Comparison of ENCODE assay signal across 10 cellular contexts in the genomic region with DNA sequence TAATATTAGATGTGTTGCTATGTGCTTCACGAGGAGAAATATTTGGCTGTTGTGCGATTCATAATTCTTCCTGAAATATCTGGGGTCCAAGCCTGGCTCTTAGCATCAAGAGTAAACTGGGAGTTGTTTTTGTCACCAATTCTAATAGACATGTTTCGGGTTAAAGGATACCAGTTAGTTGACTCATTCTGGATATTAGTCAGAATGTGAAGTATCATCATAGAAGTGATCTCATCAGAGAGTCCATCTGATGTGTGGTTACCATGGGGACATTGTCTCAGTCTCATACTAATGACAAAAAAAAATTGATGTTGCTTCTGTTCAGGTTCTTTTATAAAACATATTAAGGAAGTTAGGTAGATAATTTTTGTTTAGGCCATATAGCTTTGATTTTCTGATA. TPM values are rescaled to one million over a fixed set of nuclear protein-coding genes. Genes with fewer than 3 reads are reported as not detected.
DNase-seq lines count a peak whose midpoint lies in the region; ATAC-seq, FAIRE-seq and TF ChIP-seq lines count a peak whose summit lies in the region.
"Had no signal": no experiment of that assay in that cellular context is flagged by ENCODE, and none has a peak within 500 bp of the region (broad histone marks: within the 10 kb centered on the region; RNA-seq: fewer than 3 reads in every experiment).

No MANE protein-coding gene starts in this region.

- no peak for TF ChIP-seq POLR2A in HepG2 (IDR thresholded peaks at IDR 0.05; ENCODE audit: insufficient read depth in 1 of 2, low read depth in 2 of 2, low read length in 2 of 2)

- FAIRE-seq in islet of Langerhans (lab: Jason Lieb, UNC) = peak; percentile 90
- no peak for FAIRE-seq in HepG2 (lab: Jason Lieb, UNC)
- FAIRE-seq: H1 had no signal

- no peaks in the 10 kb centered on the region for H4K20me1 ChIP-seq in HepG2 (ENCODE audit: insufficient read depth, low read length)

- TF ChIP-seq CTCF in GM10266 (IDR thresholded peaks at IDR 0.05; ENCODE audit: control insufficient read depth, insufficient read depth, low read depth, missing control alignments) (no peak), RWPE2 (IDR thresholded peaks at IDR 0.05; ENCODE audit: poor library complexity, severe bottlenecking) (no peak), HepG2 (CRISPR knock-in tag; IDR thresholded peaks at IDR 0.05) (no peak), ascending aorta (IDR thresholded peaks at IDR 0.05) (no peak)

- CTCF ChIA-PET in HepG2 (lab: Yijun Ruan, JAX; ENCODE audit: low intra/inter-chr PET ratio, low total read pairs) = no interaction called here

- in situ Hi-C loops in HepG2 (cut with HindIII; ENCODE audit: extremely low pct_ligation_motif_present, low pct_unique_long_range_greater_than_20kb) = no loop called here

- TF ChIP-seq EP300 in HepG2 (IDR thresholded peaks at IDR 0.05; ENCODE audit: low read depth in 2 of 2, low read length in 2 of 2) (no peak), HepG2 (CRISPR knock-in tag; IDR thresholded peaks at IDR 0.05; ENCODE audit: borderline replicate concordance) (no peak)

- H3K27me3 ChIP-seq in RWPE2 (ENCODE audit: insufficient read depth, poor library complexity, severe bottlenecking) = no peaks in the 10 kb centered on the region
- H3K27me3 ChIP-seq in HepG2 (ENCODE audit: control insufficient read depth in 1 of 2, insufficient read depth in 2 of 2, low read length in 2 of 2) = no peaks in the 10 kb centered on the region
- no peaks in the 10 kb centered on the region for H3K27me3 ChIP-seq in ascending aorta

- no peak overlapping the region for H3K4me2 ChIP-seq in HepG2 (ENCODE audit: low read depth, low read length)

- DNase-seq in GM10266 (ENCODE audit: extremely low spot score) (peak; percentile 21), RWPE2 (ENCODE audit: low spot score) (no peak), middle frontal gyrus (ENCODE audit: extremely low spot score, low spot score) (no peak), T1000 (lab: John Stamatoyannopoulos, UW) (no peak), HepG2 (ENCODE audit: low spot score) (no peak), ascending aorta (ENCODE audit: low spot score in 2 of 2) (no peak)
- DNase-seq: endodermal cell had no signal

- no TSS peak for BruUV-seq in HepG2 (replicated peaks; lab: Mats Ljungman, UMichigan)

- intact Hi-C loops in HepG2 (cut with micrococcal nuclease; ENCODE audit: unreplicated experiment) (no loop called here), ascending aorta (cut with DNase I) (no loop called here)

- H2AFZ ChIP-seq in HepG2 (ENCODE audit: low read length) = no peak overlapping the region

- no peaks in the 10 kb centered on the region for H3K36me3 ChIP-seq in RWPE2 (ENCODE audit: low read depth)
- peaks cover 0 to 22% of the 10 kb centered on the region in 2 experiments; a peak in 1 of 5 replicates for H3K36me3 ChIP-seq in HepG2 (replicated peaks in 1 of 2; ENCODE audit: control insufficient read depth in 1 of 2, insufficient read depth in 2 of 2, low read length in 2 of 2)
- H3K36me3 ChIP-seq in ascending aorta = peaks cover 0 to 7% of the 10 kb centered on the region in 2 donors

- H3K9me3 ChIP-seq in RWPE2 (ENCODE audit: severe bottlenecking) (no peaks in the 10 kb centered on the region), HepG2 (ENCODE audit: low read length) (no peaks in the 10 kb centered on the region), ascending aorta (no peaks in the 10 kb centered on the region)

- WGBS in HepG2 (ENCODE audit: low lambda C conversion rate) = 100% methylated on average over 3 of the region's 3 CpGs

- H3K4me3 ChIP-seq in RWPE2 (ENCODE audit: severe bottlenecking) (no peak overlapping the region), HepG2 (replicated peaks in 1 of 3; ENCODE audit: insufficient read depth in 1 of 3, low read depth in 2 of 3, low read length in 3 of 3) (no peak overlapping the region), ascending aorta (no peak overlapping the region)

- no peak for TF ChIP-seq RAD21 in HepG2 (CRISPR knock-in tag; IDR thresholded peaks at IDR 0.05)

- POLR2A ChIA-PET in HepG2 (lab: Yijun Ruan, JAX) = no interaction called here

- H3K4me1 ChIP-seq in RWPE2 (ENCODE audit: insufficient read depth, poor library complexity, severe bottlenecking) = peaks cover 4% of the 10 kb centered on the region
- H3K4me1 ChIP-seq in HepG2 (ENCODE audit: insufficient read depth, low read length) = no peaks in the 10 kb centered on the region
- no peaks in the 10 kb centered on the region for H3K4me1 ChIP-seq in ascending aorta

- H3K79me2 ChIP-seq in HepG2 (ENCODE audit: insufficient read depth, low read length) = no peaks in the 10 kb centered on the region

- H3K27ac ChIP-seq in RWPE2 (ENCODE audit: poor library complexity, severe bottlenecking) (no peak overlapping the region), HepG2 (ENCODE audit: extremely low read length, insufficient read depth, low read length) (no peak overlapping the region), ascending aorta (no peak overlapping the region)

- no peak overlapping the region for H3K9ac ChIP-seq in HepG2 (ENCODE audit: insufficient read depth, low read depth, low read length)

- ATAC-seq in GM21723 (IDR thresholded peaks at IDR 0.05; ENCODE audit: unreplicated experiment) = peak; percentile 67
- ATAC-seq in RWPE2 (ENCODE audit: low read depth) = peak; percentile 82; the same call in 2 of the 3 replicates
- no peak for ATAC-seq in HepG2

TF ChIP-seq in HepG2, 621 proteins besides CTCF, POLR2A, EP300 and RAD21 (continues in another document):
- TF ChIP-seq, protein P1, sequence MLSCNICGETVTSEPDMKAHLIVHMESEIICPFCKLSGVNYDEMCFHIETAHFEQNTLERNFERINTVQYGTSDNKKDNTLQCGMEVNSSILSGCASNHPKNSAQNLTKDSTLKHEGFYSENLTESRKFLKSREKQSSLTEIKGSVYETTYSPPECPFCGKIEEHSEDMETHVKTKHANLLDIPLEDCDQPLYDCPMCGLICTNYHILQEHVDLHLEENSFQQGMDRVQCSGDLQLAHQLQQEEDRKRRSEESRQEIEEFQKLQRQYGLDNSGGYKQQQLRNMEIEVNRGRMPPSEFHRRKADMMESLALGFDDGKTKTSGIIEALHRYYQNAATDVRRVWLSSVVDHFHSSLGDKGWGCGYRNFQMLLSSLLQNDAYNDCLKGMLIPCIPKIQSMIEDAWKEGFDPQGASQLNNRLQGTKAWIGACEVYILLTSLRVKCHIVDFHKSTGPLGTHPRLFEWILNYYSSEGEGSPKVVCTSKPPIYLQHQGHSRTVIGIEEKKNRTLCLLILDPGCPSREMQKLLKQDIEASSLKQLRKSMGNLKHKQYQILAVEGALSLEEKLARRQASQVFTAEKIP (CRISPR knock-in tag; IDR thresholded peaks at IDR 0.05; ENCODE audit: borderline replicate concordance) = no peak
- TF ChIP-seq ARNT (IDR thresholded peaks at IDR 0.05) = no peak
- TF ChIP-seq, protein P2, sequence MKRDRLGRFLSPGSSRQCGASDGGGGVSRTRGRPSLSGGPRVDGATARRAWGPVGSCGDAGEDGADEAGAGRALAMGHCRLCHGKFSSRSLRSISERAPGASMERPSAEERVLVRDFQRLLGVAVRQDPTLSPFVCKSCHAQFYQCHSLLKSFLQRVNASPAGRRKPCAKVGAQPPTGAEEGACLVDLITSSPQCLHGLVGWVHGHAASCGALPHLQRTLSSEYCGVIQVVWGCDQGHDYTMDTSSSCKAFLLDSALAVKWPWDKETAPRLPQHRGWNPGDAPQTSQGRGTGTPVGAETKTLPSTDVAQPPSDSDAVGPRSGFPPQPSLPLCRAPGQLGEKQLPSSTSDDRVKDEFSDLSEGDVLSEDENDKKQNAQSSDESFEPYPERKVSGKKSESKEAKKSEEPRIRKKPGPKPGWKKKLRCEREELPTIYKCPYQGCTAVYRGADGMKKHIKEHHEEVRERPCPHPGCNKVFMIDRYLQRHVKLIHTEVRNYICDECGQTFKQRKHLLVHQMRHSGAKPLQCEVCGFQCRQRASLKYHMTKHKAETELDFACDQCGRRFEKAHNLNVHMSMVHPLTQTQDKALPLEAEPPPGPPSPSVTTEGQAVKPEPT (CRISPR knock-in tag; IDR thresholded peaks at IDR 0.05; ENCODE audit: low read depth) = no peak
- no peak for TF ChIP-seq KLF13 (CRISPR knock-in tag; IDR thresholded peaks at IDR 0.05)
- no peak for TF ChIP-seq ETV6 (CRISPR knock-in tag; conservative IDR thresholded peaks at IDR 0.05)

RNA-seq across cellular contexts. Expression of a gene that starts 57.2 kb away (rescaled TPM):
- 11.1 and 11.3 TPM in 2 replicates for total RNA-seq in HepG2 (2016; rRNA removed; fragmentation: Illumina TruSeq; extraction: Trizol)
- 4.9 and 6.2 TPM in 2 replicates for total RNA-seq in HepG2 (2016; cell fraction: cytosol; rRNA removed; fragmentation: Illumina TruSeq; extraction: Trizol; ENCODE audit: low read depth)
- 10.8 and 10.9 TPM in 2 replicates for total RNA-seq in HepG2 (2016; cell fraction: insoluble cytoplasmic fraction; rRNA removed; fragmentation: Illumina TruSeq; extraction: Trizol)
- 6.2 and 6.4 TPM in 2 replicates for total RNA-seq in HepG2 (2016; cell fraction: membrane; rRNA removed; fragmentation: Illumina TruSeq; extraction: Trizol)
- 11.7 and 14.6 TPM in 2 replicates for total RNA-seq in HepG2 (2016; cell fraction: nucleus; rRNA removed; fragmentation: Illumina TruSeq; extraction: Trizol)
- polyA plus RNA-seq in HepG2 (2011; rRNA removed) = 8.9 and 9.1 TPM in 2 replicates
- 5.0 and 5.7 TPM in 2 replicates for polyA plus RNA-seq in HepG2 (2011; cell fraction: cytosol; rRNA removed)
- polyA plus RNA-seq in HepG2 (2011; cell fraction: nucleus; rRNA removed) = 20.2 and 23.1 TPM in 2 replicates
- 6.0 and 7.7 TPM in 2 replicates for polyA plus RNA-seq in HepG2 (2012)
- 0.63 and 0.69 TPM in 2 replicates for polyA plus RNA-seq in HepG2 (2016; cell fraction: cytosol; fragmentation: Illumina TruSeq; extraction: Trizol; ENCODE audit: low read depth)
- polyA plus RNA-seq in HepG2 (2016; cell fraction: insoluble cytoplasmic fraction; fragmentation: Illumina TruSeq; extraction: Trizol; ENCODE audit: low read depth) = 9.7 and 9.8 TPM in 2 replicates
- polyA plus RNA-seq in HepG2 (2016; cell fraction: membrane; fragmentation: Illumina TruSeq; extraction: Trizol; ENCODE audit: low read depth) = 2.2 and 2.4 TPM in 2 replicates
- polyA plus RNA-seq in HepG2 (2016; cell fraction: nucleus; fragmentation: Illumina TruSeq; extraction: Trizol; ENCODE audit: insufficient read depth, low read depth) = 22.9 and 26.7 TPM in 2 replicates
- 8.6 and 32.8 TPM in 2 replicates for polyA minus RNA-seq in HepG2 (2011; rRNA and poly(A)+ RNA removed; ENCODE audit: low replicate concordance)
- 6.1 and 9.3 TPM in 2 replicates for polyA minus RNA-seq in HepG2 (2011; cell fraction: cytosol; rRNA and poly(A)+ RNA removed)
- 16.8 and 20.5 TPM in 2 replicates for polyA minus RNA-seq in HepG2 (2011; cell fraction: nucleus; rRNA and poly(A)+ RNA removed)
- total RNA-seq in ascending aorta = 152 TPM
